In genomic region chr4:18025263-18025662, GRCh38 we compare ENCODE assay signal across 23 cellular contexts. TPM values are rescaled to one million over a fixed set of nuclear protein-coding genes. Genes with fewer than 3 reads are reported as not detected.
DNase-seq lines count a peak whose midpoint lies in the region; ATAC-seq, FAIRE-seq and TF ChIP-seq lines count a peak whose summit lies in the region.
"Had no signal": no experiment of that assay in that cellular context is flagged by ENCODE, and none has a peak within 500 bp of the region (broad histone marks: within the 10 kb centered on the region; RNA-seq: fewer than 3 reads in every experiment).

No MANE protein-coding gene starts in this region.

- H3K27me3 ChIP-seq in bronchial epithelial cell (ENCODE audit: control insufficient read depth, insufficient read depth, low read length) = no peaks in the 10 kb centered on the region
- H3K27me3 ChIP-seq: SJCRH30 had no signal

- peak; percentile 23 for FAIRE-seq in bronchial epithelial cell (lab: Jason Lieb, UNC)
- FAIRE-seq: GM19239 had no signal

- DNase-seq in GM12865 (ENCODE audit: low read depth) = peak; percentile 47
- DNase-seq in KBM-7 = peak; percentile 11
- DNase-seq in NOMO-1 treated with dmso at 0.1 percent for 144 hours (lab: John Stamatoyannopoulos, UW; ENCODE audit: unreplicated experiment) = peak; percentile 36
- no peak for DNase-seq in bronchial epithelial cell (ENCODE audit: low read depth)
- no peak for DNase-seq in NCI-H1048 (lab: John Stamatoyannopoulos, UW)
- no peak for DNase-seq in NCI-H1092 treated with DMSO at 0.1 percent for 48 hours (lab: John Stamatoyannopoulos, UW)
- DNase-seq: CD8-positive, alpha-beta memory T cell; DMS53; EL; GM23248; HCEC 1CT; KG1; NCI-H1092; NCI-H146; NCI-H2029 treated with DMSO at 0.1 percent for 48 hours; NCI-H2171; NCI-H446; NCI-H69; SJCRH30 had no signal

- ATAC-seq in HG02642 (IDR thresholded peaks at IDR 0.05; ENCODE audit: poor library complexity, unreplicated experiment) (no peak), GM18870 (IDR thresholded peaks at IDR 0.05; ENCODE audit: unreplicated experiment) (no peak)

- no peaks in the 10 kb centered on the region for H3K36me3 ChIP-seq in bronchial epithelial cell (ENCODE audit: control insufficient read depth, insufficient read depth, low read length)
- H3K36me3 ChIP-seq: BLaER1 treated with 17β-estradiol and CSF1 and Interleukin-3, amounts not matched to agents 10 nM and 100 nM; SJCRH30 had no signal

- no peak for TF ChIP-seq CTCF in GM12865 (IDR thresholded peaks at IDR 0.05; ENCODE audit: insufficient read depth, low read depth, low read length, missing control alignments)
- TF ChIP-seq CTCF in bronchial epithelial cell (IDR thresholded peaks at IDR 0.05; ENCODE audit: insufficient read depth, low read length, severe bottlenecking) = no peak

- in situ Hi-C loops in KBM-7 (cut with MboI; ENCODE audit: low pct_unique_long_range_greater_than_20kb, low sequenced_read_pairs) = no loop called here

- no peak overlapping the region for H3K4me3 ChIP-seq in GM12865 (ENCODE audit: low read depth, low read length)
- H3K4me3 ChIP-seq in bronchial epithelial cell (ENCODE audit: low read depth, low read length) = no peak overlapping the region
- H3K4me3 ChIP-seq: BLaER1 treated with 17β-estradiol and CSF1 and Interleukin-3, amounts not matched to agents 10 nM and 100 nM; GM23248; SJCRH30 had no signal

RNA-seq across cellular contexts. Expression of gene LCORL, which starts 3.7 kb away (rescaled TPM):
- total RNA-seq in bronchial epithelial cell = 6.7 and 7.4 TPM in 2 replicates

Comparison
In these comparisons a context has a peak if more than half of its experiments do, and no peak if none do; other contexts are left out.
1. DNase-seq: peak in GM12865 (single experiment), KBM-7 (single experiment) and NOMO-1 treated with dmso at 0.1 percent for 144 hours (single experiment); none in bronchial epithelial cell (single experiment), NCI-H1048 (single experiment) and NCI-H1092 treated with DMSO at 0.1 percent for 48 hours (single experiment).